In genomic region chr4:122150896-122151295, GRCh38 we compare ENCODE assay signal across 10 cellular contexts. TPM values are rescaled to one million over a fixed set of nuclear protein-coding genes. Genes with fewer than 3 reads are reported as not detected.
DNase-seq lines count a peak whose midpoint lies in the region; ATAC-seq and TF ChIP-seq lines count a peak whose summit lies in the region.
"Had no signal": no experiment of that assay in that cellular context is flagged by ENCODE, and none has a peak within 500 bp of the region (broad histone marks: within the 10 kb centered on the region; RNA-seq: fewer than 3 reads in every experiment).

No MANE protein-coding gene starts in this region.

- H3K4me1 ChIP-seq in osteoblast (ENCODE audit: insufficient read depth, low read length): peaks cover 12% of the 10 kb centered on the region

- H3K79me2 ChIP-seq in osteoblast (ENCODE audit: insufficient read depth, low read length): peaks cover 29% of the 10 kb centered on the region

- peak overlapping the region; percentile 100 for H2AFZ ChIP-seq in osteoblast (ENCODE audit: low read length)

- no peak for ATAC-seq in HG03571 (IDR thresholded peaks at IDR 0.05; ENCODE audit: unreplicated experiment)
- ATAC-seq: gastrocnemius medialis had no signal

- TF ChIP-seq CTCF in NB4 (IDR thresholded peaks at IDR 0.05; ENCODE audit: low read depth, low read length): no peak
- TF ChIP-seq CTCF in osteoblast (IDR thresholded peaks at IDR 0.05; ENCODE audit: extremely low read depth, low read depth, low read length): no peak

- H3K4me2 ChIP-seq in osteoblast (ENCODE audit: insufficient read depth, low read length): peak overlapping the region; percentile 98

- H3K27ac ChIP-seq in osteoblast (ENCODE audit: low read depth, low read length): no peak overlapping the region

- no peaks in the 10 kb centered on the region for H3K9me3 ChIP-seq in osteoblast (ENCODE audit: low read depth, low read length)
- H3K9me3 ChIP-seq: gastrocnemius medialis had no signal

- intact Hi-C loops in head of caudate nucleus (cut with DNase I): no loop called here

- DNase-seq in G401 (ENCODE audit: low spot score) (peak; percentile 12), NB4 (ENCODE audit: low read depth) (peak; percentile 11), osteoblast (ENCODE audit: insufficient read length, low spot score, missing footprints) (no peak), glomerular visceral epithelial cell (ENCODE audit: extremely low spot score) (no peak), head of caudate nucleus (no peak)
- peak; percentile 13 for DNase-seq in central memory CD4-positive, alpha-beta T cell
- DNase-seq in stimulated activated CD4-positive, alpha-beta T cell treated with anti-CD3 and anti-CD28 coated beads, Interleukin-1b, Interleukin-23, amount 100 ng/mL, for 48 hours: no peak
- DNase-seq: gastrocnemius medialis; stimulated activated CD4-positive, alpha-beta T cell treated with anti-CD3 and anti-CD28 coated beads, Interleukin-12 subunit alpha, Interleukin-12 subunit beta, amount 100 ng/mL, for 4 hours had no signal

- H3K27me3 ChIP-seq in osteoblast (ENCODE audit: insufficient read depth, low read length): no peaks in the 10 kb centered on the region
- H3K27me3 ChIP-seq: gastrocnemius medialis had no signal

- no peak overlapping the region for H3K4me3 ChIP-seq in NB4 (ENCODE audit: low read depth, low read length)
- H3K4me3 ChIP-seq in osteoblast (ENCODE audit: insufficient read depth, low read length): no peak overlapping the region

- in situ Hi-C loops in G401 (cut with HindIII; ENCODE audit: low sequenced_read_pairs): no loop called here

- H3K36me3 ChIP-seq in osteoblast (ENCODE audit: insufficient read depth, low read length): no peaks in the 10 kb centered on the region

- no peak for TF ChIP-seq POLR2A in NB4 (IDR thresholded peaks at IDR 0.05; ENCODE audit: extremely low read depth, insufficient read length)

- H4K20me1 ChIP-seq in osteoblast (ENCODE audit: insufficient read depth, low read length): peaks cover 6% of the 10 kb centered on the region

RNA-seq across cellular contexts. Expression of gene BLTP1, which starts 1.2 kb away (rescaled TPM):
- total RNA-seq in G401 (2014; rRNA removed; shearing (Covaris generic)): 13.4 and 19.6 TPM in 2 replicates
- total RNA-seq in osteoblast: 121 and 136 TPM in 2 replicates

Comparison
In these comparisons a context has a peak if more than half of its experiments do, and no peak if none do; other contexts are left out.
1. DNase-seq: peak in G401 (single experiment), NB4 (single experiment) and central memory CD4-positive, alpha-beta T cell (single experiment); none in osteoblast (single experiment), stimulated activated CD4-positive, alpha-beta T cell treated with anti-CD3 and anti-CD28 coated beads, Interleukin-1b, Interleukin-23, amount 100 ng/mL, for 48 hours (single experiment), glomerular visceral epithelial cell (single experiment) and head of caudate nucleus (0 of 42).